Comparison of ENCODE assay signal across 1 cellular context in the genomic region with DNA sequence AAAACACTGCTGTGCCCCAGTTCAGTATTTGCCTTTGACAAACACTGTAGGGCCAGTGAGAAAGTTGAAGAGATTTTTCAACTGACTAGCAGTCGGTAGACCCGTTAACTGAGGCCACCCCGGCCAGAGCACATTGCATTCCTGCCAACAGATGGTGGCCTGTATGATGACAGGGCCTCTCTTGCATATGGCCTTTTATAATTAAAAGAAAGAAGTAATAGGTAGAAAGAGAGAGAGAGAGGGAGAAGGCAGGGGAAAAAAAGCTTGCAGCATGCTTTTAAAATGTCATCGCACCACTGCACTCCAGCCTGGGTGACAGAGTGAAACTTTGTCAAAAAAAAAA.
A peak's percentile ranks its signal among the peaks of the same experiment; 100 is the strongest.
TF ChIP-seq lines count a peak whose summit lies in the region.

No MANE protein-coding gene starts in this region.

TF ChIP-seq in H1, 55 proteins besides CTCF, POLR2A, EP300 and RAD21:
- no peak for TF ChIP-seq TAF1 (IDR thresholded peaks at IDR 0.05; ENCODE audit: low read depth, low read length)
- 0 out of 2 replicates have a peak, but pooled peaks have one; percentile 30 for TF ChIP-seq TEAD4 (IDR thresholded peaks at IDR 0.05; ENCODE audit: low read depth, low read length)
- TF ChIP-seq CREB1 (IDR thresholded peaks at IDR 0.05) = no peak
- no peak for TF ChIP-seq ZNF274 (IDR thresholded peaks at IDR 0.05; ENCODE audit: borderline replicate concordance, extremely low read depth, low read length)
- no peak for TF ChIP-seq SIRT6 (IDR thresholded peaks at IDR 0.05; ENCODE audit: low read length)
TF ChIP-seq in H1: peak in this region for 1.
